8 cellular contexts compared by ENCODE assay signal in genomic region chr2:1742300-1742679, GRCh38. TPM values are rescaled to one million over a fixed set of nuclear protein-coding genes. Genes with fewer than 3 reads are reported as not detected.
DNase-seq lines count a peak whose midpoint lies in the region; ATAC-seq and TF ChIP-seq lines count a peak whose summit lies in the region.

No MANE protein-coding gene starts in this region.

- no peak for TF ChIP-seq EP300 in tibial nerve (IDR thresholded peaks at IDR 0.05)

- ATAC-seq in activated CD8-positive, alpha-beta T cell treated with anti-CD3 and anti-CD28 coated beads, Interleukin-2, amount 10 ng/mL, durations not matched to agents 7 days and 5 days: no peak
- ATAC-seq in activated CD8-positive, alpha-beta T cell treated with anti-CD3 and anti-CD28 coated beads for 36 hours: no peak
- ATAC-seq in lung (ENCODE audit: insufficient read depth, low FRiP score): no peak

- TF ChIP-seq CTCF in activated CD8-positive, alpha-beta T cell treated with anti-CD3 and anti-CD28 coated beads for 36 hours (IDR thresholded peaks at IDR 0.05): no peak
- no peak for TF ChIP-seq CTCF in choroid plexus epithelial cell (conservative IDR thresholded peaks at IDR 0.05; ENCODE audit: low read depth, low read length)
- TF ChIP-seq CTCF in lung (IDR thresholded peaks at IDR 0.05; ENCODE audit: control extremely low read depth, extremely low read depth): no peak
- no peak for TF ChIP-seq CTCF in tibial nerve (IDR thresholded peaks at IDR 0.05)

- TF ChIP-seq POLR2A in tibial nerve (IDR thresholded peaks at IDR 0.05): no peak

- CTCF ChIA-PET in activated CD8-positive, alpha-beta T cell treated with anti-CD3 and anti-CD28 coated beads, Interleukin-2, amount 10 ng/mL, durations not matched to agents 7 days and 5 days (lab: Charles Lee): no interaction called here
- CTCF ChIA-PET in activated CD8-positive, alpha-beta T cell treated with anti-CD3 and anti-CD28 coated beads for 36 hours (lab: Charles Lee): interaction anchor here (2.0 kb wide), 1 partner anchor 8 kb away, joined by 6 read pairs; no protein-coding TSS in a partner anchor

- H3K27ac ChIP-seq in lung (ENCODE audit: low read depth in 1 of 2, low read length in 1 of 2): peak overlapping the region; percentile 38 to 68
- peak overlapping the region in 3 of 4 donors; percentile 88 to 97 (median 95) for H3K27ac ChIP-seq in tibial nerve

- peaks cover 33% of the 10 kb centered on the region for H3K27me3 Mint-ChIP-seq in activated CD8-positive, alpha-beta T cell treated with anti-CD3 and anti-CD28 coated beads, Interleukin-2, amount 10 ng/mL, durations not matched to agents 7 days and 5 days (ENCODE audit: low read depth)
- H3K27me3 Mint-ChIP-seq in activated CD8-positive, alpha-beta T cell treated with anti-CD3 and anti-CD28 coated beads for 36 hours: peaks cover 36% of the 10 kb centered on the region

- H3K4me1 Mint-ChIP-seq in activated CD8-positive, alpha-beta T cell treated with anti-CD3 and anti-CD28 coated beads, Interleukin-2, amount 10 ng/mL, durations not matched to agents 7 days and 5 days (ENCODE audit: low read depth): peaks cover 9% of the 10 kb centered on the region
- peaks cover 5% of the 10 kb centered on the region for H3K4me1 Mint-ChIP-seq in activated CD8-positive, alpha-beta T cell treated with anti-CD3 and anti-CD28 coated beads for 36 hours (ENCODE audit: low read depth)

- H3K4me3 Mint-ChIP-seq in activated CD8-positive, alpha-beta T cell treated with anti-CD3 and anti-CD28 coated beads, Interleukin-2, amount 10 ng/mL, durations not matched to agents 7 days and 5 days: peak overlapping the region; percentile 25
- no peak overlapping the region for H3K4me3 Mint-ChIP-seq in activated CD8-positive, alpha-beta T cell treated with anti-CD3 and anti-CD28 coated beads for 36 hours

- 78 to 81% methylated on average over 13 of the region's 13 CpGs for WGBS in lung, 2 donors
- WGBS in tibial nerve, 2 donors: 74 to 76% methylated on average over 13 of the region's 13 CpGs

- no peaks in the 10 kb centered on the region for H3K9me3 Mint-ChIP-seq in activated CD8-positive, alpha-beta T cell treated with anti-CD3 and anti-CD28 coated beads, Interleukin-2, amount 10 ng/mL, durations not matched to agents 7 days and 5 days (ENCODE audit: insufficient read depth)
- no peaks in the 10 kb centered on the region for H3K9me3 Mint-ChIP-seq in activated CD8-positive, alpha-beta T cell treated with anti-CD3 and anti-CD28 coated beads for 36 hours

- intact Hi-C loops in activated CD8-positive, alpha-beta T cell treated with anti-CD3 and anti-CD28 coated beads for 36 hours (cut with micrococcal nuclease): no loop called here

- POLR2A ChIA-PET in activated CD8-positive, alpha-beta T cell treated with anti-CD3 and anti-CD28 coated beads, Interleukin-2, amount 10 ng/mL, durations not matched to agents 7 days and 5 days (lab: Charles Lee): no interaction called here
- POLR2A ChIA-PET in activated CD8-positive, alpha-beta T cell treated with anti-CD3 and anti-CD28 coated beads for 36 hours (lab: Charles Lee): no interaction called here

- no peaks in the 10 kb centered on the region for H3K36me3 Mint-ChIP-seq in activated CD8-positive, alpha-beta T cell treated with anti-CD3 and anti-CD28 coated beads, Interleukin-2, amount 10 ng/mL, durations not matched to agents 7 days and 5 days (ENCODE audit: low read depth)
- no peaks in the 10 kb centered on the region for H3K36me3 Mint-ChIP-seq in activated CD8-positive, alpha-beta T cell treated with anti-CD3 and anti-CD28 coated beads for 36 hours (ENCODE audit: low read depth)

- H3K4me3 ChIP-seq in choroid plexus epithelial cell (ENCODE audit: low read depth, low read length): peak overlapping the region; percentile 77
- no peak overlapping the region for H3K4me3 ChIP-seq in lung
- peak overlapping the region in 2 of 4 donors; percentile 87 for H3K4me3 ChIP-seq in tibial nerve

- no peak for DNase-seq in activated CD8-positive, alpha-beta T cell treated with anti-CD3 and anti-CD28 coated beads, Interleukin-2, amount 10 ng/mL, durations not matched to agents 7 days and 5 days
- no peak for DNase-seq in activated CD8-positive, alpha-beta T cell treated with anti-CD3 and anti-CD28 coated beads for 36 hours
- DNase-seq in choroid plexus epithelial cell (ENCODE audit: low read depth): peak; percentile 43
- DNase-seq in lung (ENCODE audit: low spot score): peak; percentile 7
- no peak for DNase-seq in tibial nerve (ENCODE audit: low spot score in 2 of 2)
- no peak for DNase-seq in NCI-H748 treated with DMSO at 0.1 percent for 48 hours (lab: John Stamatoyannopoulos, UW)
- DNase-seq in HPDE6-E6E7 (ENCODE audit: extremely low spot score): no peak
- DNase-seq in effector CD4-positive, alpha-beta T cell: no peak

- H3K9me3 ChIP-seq in lung (ENCODE audit: control insufficient read depth in 2 of 2, insufficient read depth in 1 of 2, low read length in 1 of 2): no peaks in the 10 kb centered on the region
- H3K9me3 ChIP-seq in tibial nerve: no peaks in the 10 kb centered on the region

- H3K27me3 ChIP-seq in lung (ENCODE audit: control insufficient read depth, insufficient read depth) (no peaks in the 10 kb centered on the region), tibial nerve (no peaks in the 10 kb centered on the region)

- H3K4me1 ChIP-seq in lung (ENCODE audit: control insufficient read depth in 2 of 2, insufficient read depth in 2 of 2, low read length in 2 of 2) (peaks cover 0 to 20% of the 10 kb centered on the region in 2 donors), tibial nerve (peaks cover 0 to 48% (median 13%) of the 10 kb centered on the region in 4 donors)

- no peak overlapping the region for H3K27ac Mint-ChIP-seq in activated CD8-positive, alpha-beta T cell treated with anti-CD3 and anti-CD28 coated beads, Interleukin-2, amount 10 ng/mL, durations not matched to agents 7 days and 5 days
- H3K27ac Mint-ChIP-seq in activated CD8-positive, alpha-beta T cell treated with anti-CD3 and anti-CD28 coated beads for 36 hours: no peak overlapping the region

- H3K36me3 ChIP-seq in lung (ENCODE audit: control insufficient read depth in 2 of 2, insufficient read depth in 2 of 2, low read length in 2 of 2) (no peaks in the 10 kb centered on the region), tibial nerve (no peaks in the 10 kb centered on the region)

RNA-seq across cellular contexts. Expression of gene PXDN, which starts 2.0 kb away (rescaled TPM):
- total RNA-seq in activated CD8-positive, alpha-beta T cell treated with anti-CD3 and anti-CD28 coated beads, Interleukin-2, amount 10 ng/mL, durations not matched to agents 7 days and 5 days: under 1 TPM; 0.26 to 0.92 TPM
- total RNA-seq in activated CD8-positive, alpha-beta T cell treated with anti-CD3 and anti-CD28 coated beads for 36 hours: under 1 TPM; 0.58 to 0.83 TPM
- total RNA-seq in lung (100 to 1,000 TPM in 1 of 2 donors, 10 to 100 TPM in 1; 38.6 to 198 TPM), tibial nerve (10 to 100 TPM; 40.4 to 72.6 (median 52.4) TPM)
- 10 to 100 TPM; 10.6 to 51.7 TPM for polyA plus RNA-seq in lung

Comparison
In these comparisons a context has a peak if more than half of its experiments do, and no peak if none do; other contexts are left out.
1. DNase-seq: peak in choroid plexus epithelial cell (single experiment) and lung (single experiment); none in activated CD8-positive, alpha-beta T cell treated with anti-CD3 and anti-CD28 coated beads, Interleukin-2, amount 10 ng/mL, durations not matched to agents 7 days and 5 days (single experiment), activated CD8-positive, alpha-beta T cell treated with anti-CD3 and anti-CD28 coated beads for 36 hours (single experiment), tibial nerve (0 of 2), NCI-H748 treated with DMSO at 0.1 percent for 48 hours (single experiment), HPDE6-E6E7 (single experiment) and effector CD4-positive, alpha-beta T cell (single experiment).
2. RNA of gene PXDN, which starts 2.0 kb away (total RNA-seq): 38.6 to 198 TPM in lung and 40.4 to 72.6 TPM in tibial nerve; 0.26 to 0.92 TPM in activated CD8-positive, alpha-beta T cell treated with anti-CD3 and anti-CD28 coated beads, Interleukin-2, amount 10 ng/mL, durations not matched to agents 7 days and 5 days and 0.58 to 0.83 TPM in activated CD8-positive, alpha-beta T cell treated with anti-CD3 and anti-CD28 coated beads for 36 hours; every median in the first group is over 10 times any median in the second.